8 cellular contexts compared by ENCODE assay signal in the genomic region with DNA sequence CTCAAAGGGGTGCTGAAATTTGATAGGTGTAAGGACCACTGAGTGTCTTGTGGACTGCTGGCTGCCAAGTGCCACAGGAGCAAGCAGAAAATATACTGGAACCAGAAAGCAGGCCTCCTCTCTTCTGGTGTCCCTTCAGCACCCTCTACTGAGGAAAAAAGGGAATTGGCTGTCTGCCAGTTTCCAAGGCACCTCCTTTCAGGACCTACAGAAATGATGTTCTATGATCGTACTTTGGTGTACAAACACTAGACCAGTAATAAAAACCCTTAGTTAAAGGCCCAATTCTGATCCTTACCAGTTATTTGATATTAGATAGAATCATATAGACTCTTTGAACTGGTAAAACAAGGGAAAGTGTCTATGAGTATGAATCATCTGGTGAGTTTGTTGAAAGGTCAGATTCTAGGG. TPM values are rescaled to one million over a fixed set of nuclear protein-coding genes. Genes with fewer than 3 reads are reported as not detected.
DNase-seq lines count a peak whose midpoint lies in the region; ATAC-seq and TF ChIP-seq lines count a peak whose summit lies in the region.

No MANE protein-coding gene starts in this region.

- H3K9me3 Mint-ChIP-seq in brain = no peaks in the 10 kb centered on the region
- no peaks in the 10 kb centered on the region for H3K9me3 Mint-ChIP-seq in immature natural killer cell

- H3K27me3 Mint-ChIP-seq in brain (no peaks in the 10 kb centered on the region), immature natural killer cell (ENCODE audit: low read depth in 3 of 3) (peaks cover 0 to 2% (median 0%) of the 10 kb centered on the region in 3 donors)

- POLR2A ChIA-PET in GM10248 (lab: Yijun Ruan, JAX) = no interaction called here

- peak; percentile 69 for TF ChIP-seq CTCF in 22Rv1 (IDR thresholded peaks at IDR 0.05)
- peak; percentile 50 for TF ChIP-seq CTCF in GM10248 (IDR thresholded peaks at IDR 0.05; ENCODE audit: control extremely low read depth, extremely low read depth, low read depth, missing control alignments)
- TF ChIP-seq CTCF in brain (conservative IDR thresholded peaks at IDR 0.05) = peak; percentile 55 to 68

- H3K27ac Mint-ChIP-seq in brain (peak overlapping the region in 4 of 5 experiments; percentile 6 to 53 (median 24)), immature natural killer cell (no peak overlapping the region)

- CTCF ChIA-PET in GM10248 (lab: Yijun Ruan, JAX) = interaction anchor here (1.2 to 2.9 kb wide), 6 partner anchors 10 to 216 kb away, joined by 3 to 12 read pairs (median 4); no protein-coding TSS in a partner anchor

- H3K27ac ChIP-seq in 22Rv1 = no peak overlapping the region

- no peak for ATAC-seq in GM18498 (IDR thresholded peaks at IDR 0.05; ENCODE audit: unreplicated experiment)

- H3K4me3 Mint-ChIP-seq in brain (no peak overlapping the region), immature natural killer cell (no peak overlapping the region)

- peaks cover 24% of the 10 kb centered on the region for H3K4me1 Mint-ChIP-seq in brain
- H3K4me1 Mint-ChIP-seq in immature natural killer cell = peaks cover 0 to 22% of the 10 kb centered on the region in 2 donors

- H3K36me3 Mint-ChIP-seq in brain (peaks cover 56% of the 10 kb centered on the region), immature natural killer cell (peaks cover 0 to 4% (median 0%) of the 10 kb centered on the region in 3 donors)

- DNase-seq in GM10248 (ENCODE audit: extremely low spot score) = peak; percentile 58
- peak; percentile 46 for DNase-seq in NCI-H128 (lab: John Stamatoyannopoulos, UW; ENCODE audit: unreplicated experiment)
- peak; percentile 55 for DNase-seq in SKM-1 treated with dmso at 0.1 percent for 144 hours (lab: John Stamatoyannopoulos, UW; ENCODE audit: unreplicated experiment)
- peak; percentile 29 to 52 (median 44) for DNase-seq in immature natural killer cell
- peak; percentile 7 to 26 for DNase-seq in stimulated activated CD4-positive, alpha-beta T cell treated with anti-CD3 and anti-CD28 coated beads, Interleukin-15, amount 100 ng/mL, for 48 hours (ENCODE audit: low read depth in 2 of 2)

RNA-seq across cellular contexts. Expression of a gene that starts 35.8 kb away (rescaled TPM):
- 56.2 TPM for polyA plus RNA-seq in brain (ENCODE audit: insufficient read depth, low read depth, low replicate concordance)
- 10 to 100 TPM; 26.3 to 53.8 (median 50.1) TPM for polyA plus RNA-seq in immature natural killer cell

RNA-seq across cellular contexts. Expression of a gene that starts 41.8 kb away (rescaled TPM):
- polyA plus RNA-seq in brain (ENCODE audit: insufficient read depth, low read depth, low replicate concordance) = 14.6 TPM
- 10 to 100 TPM in 1 of 3 donors, 1 to 10 TPM in 2; 8.3 to 17.3 (median 8.9) TPM for polyA plus RNA-seq in immature natural killer cell

Comparison
In these comparisons a context has a peak if more than half of its experiments do, and no peak if none do; other contexts are left out.
1. H3K27ac Mint-ChIP-seq: peak in brain (4 of 5); none in immature natural killer cell (0 of 6).
2. Peak in every context shown above with its lines, with median percentiles within 50 percentile points of each other: CTCF ChIP-seq and DNase-seq.